Comparison of ENCODE assay signal across 8 cellular contexts in genomic region chr13:48037346-48038173, GRCh38. TPM values are rescaled to one million over a fixed set of nuclear protein-coding genes. Genes with fewer than 3 reads are reported as not detected.
A peak's percentile ranks its signal among the peaks of the same experiment; 100 is the strongest.
DNase-seq lines count a peak whose midpoint lies in the region; ATAC-seq and TF ChIP-seq lines count a peak whose summit lies in the region.

TSS of gene NUDT15 (plus strand) at chr13:48037726. CDS start at chr13:48037747, 21 bp downstream.

- H3K27me3 ChIP-seq in heart right ventricle (no peaks in the 10 kb centered on the region), upper lobe of right lung (no peaks in the 10 kb centered on the region)

- H3K27ac ChIP-seq in heart right ventricle (peak within 1 kb of the TSS; percentile 91 to 98 (median 96)), upper lobe of right lung (peak within 1 kb of the TSS; percentile 98)

- ATAC-seq in HG02884 (IDR thresholded peaks at IDR 0.05; ENCODE audit: unreplicated experiment) (peak; percentile 88), heart right ventricle (peak; percentile 97 to 99 (median 99)), upper lobe of right lung (peak; percentile 99)

- H3K36me3 ChIP-seq in heart right ventricle = peaks cover 0 to 29% (median 15%) of the 10 kb centered on the region in 9 donors
- peaks cover 15% of the 10 kb centered on the region for H3K36me3 ChIP-seq in upper lobe of right lung

- in situ Hi-C loops in GM13977 (cut with MboI; ENCODE audit: low pct_unique_long_range_greater_than_20kb, low sequenced_read_pairs, unreplicated experiment) = no loop called here

- TF ChIP-seq CTCF in GM13977 (IDR thresholded peaks at IDR 0.05; ENCODE audit: extremely low read depth, insufficient read depth, missing control alignments) (peak; percentile 99), heart right ventricle (IDR thresholded peaks at IDR 0.05) (peak; percentile 86 to 99 (median 97)), upper lobe of right lung (IDR thresholded peaks at IDR 0.05) (peak; percentile 97)

- DNase-seq in GM13977 (ENCODE audit: low spot score) (peak; percentile 95), NCI-H146 treated with DMSO at 0.1 percent for 48 hours (lab: John Stamatoyannopoulos, UW; ENCODE audit: unreplicated experiment) (peak; percentile 89), amniotic epithelial cell (ENCODE audit: low read depth) (peak; percentile 95), heart right ventricle (peak; percentile 92 to 94), posterior vena cava (ENCODE audit: low spot score) (peak; percentile 99), upper lobe of right lung (peak; percentile 97)

- 0% methylated on average over 81 to 82 of the region's 82 CpGs for WGBS in heart right ventricle, 2 donors

- H3K9me3 ChIP-seq in heart right ventricle (no peaks in the 10 kb centered on the region), upper lobe of right lung (no peaks in the 10 kb centered on the region)

- H3K4me3 ChIP-seq in heart right ventricle = peak within 1 kb of the TSS; percentile 53 to 87 (median 66)
- peak within 1 kb of the TSS; percentile 72 for H3K4me3 ChIP-seq in upper lobe of right lung

- H3K4me1 ChIP-seq in heart right ventricle = peaks cover 4 to 26% (median 14%) of the 10 kb centered on the region in 9 donors
- H3K4me1 ChIP-seq in upper lobe of right lung = peaks cover 14% of the 10 kb centered on the region

- intact Hi-C loops in T-helper 1 cell treated with Interleukin-12 subunit alpha and Interleukin-12 subunit beta and Interleukin-4 antibody, amounts not matched to agents 30 ng/mL and 1 ng/mL, for 36 hours (cut with micrococcal nuclease) = loop anchor here (1.0 to 5.0 kb wide), 22 partner anchors 31 to 1985 kb away; partner anchors contain the start of genes CAB39L, CDADC1, CYSLTR2 and FNDC3A
- intact Hi-C loops in heart right ventricle (cut with DNase I) (loop anchor here in 1 of 10 donors (5.0 to 10.0 kb wide), 4 partner anchors 60 to 730 kb away; partner anchors contain the start of genes MED4 and RB1), posterior vena cava (cut with DNase I) (no loop called here), upper lobe of right lung (cut with DNase I) (no loop called here)

RNA-seq across cellular contexts. Expression of gene NUDT15, which starts in this region (rescaled TPM):
- 10.7 and 10.8 TPM in 2 replicates for total RNA-seq in T-helper 1 cell treated with Interleukin-12 subunit alpha and Interleukin-12 subunit beta and Interleukin-4 antibody, amounts not matched to agents 30 ng/mL and 1 ng/mL, for 36 hours
- total RNA-seq in heart right ventricle = 10 to 100 TPM in 8 of 10 donors, 1 to 10 TPM in 2; 9.6 to 13.7 (median 11.3) TPM
- polyA plus RNA-seq in heart right ventricle = 10 to 100 TPM in 1 of 2 donors, 1 to 10 TPM in 1; 9.8 to 12.9 TPM
- total RNA-seq in posterior vena cava = 10 to 100 TPM in 1 of 2 donors, 1 to 10 TPM in 1; 8.5 to 10.3 TPM
- total RNA-seq in upper lobe of right lung = 13.2 TPM

Comparison
In these comparisons a context has a peak if more than half of its experiments do, and no peak if none do; other contexts are left out.
1. Peak in every context shown above with its lines: DNase-seq, ATAC-seq, H3K4me3 ChIP-seq and H3K27ac ChIP-seq.